ENCODE assay signal across 8 cellular contexts in genomic region chr5:133052317-133053175, GRCh38. TPM values are rescaled to one million over a fixed set of nuclear protein-coding genes. Genes with fewer than 3 reads are reported as not detected.
DNase-seq lines count a peak whose midpoint lies in the region; ATAC-seq and TF ChIP-seq lines count a peak whose summit lies in the region.

No MANE protein-coding gene starts in this region.

- peaks cover 37% of the 10 kb centered on the region for H3K36me3 Mint-ChIP-seq in activated T-helper 2 cell treated with anti-CD3 and anti-CD28 coated beads, Interferon-gamma antibody, Interleukin-2, Interleukin-4, amounts not matched to agents 10 μg/mL and 5 μg/mL and 100 μg/mL, durations not matched to agents 14 hours and 24 hours and 36 hours (ENCODE audit: low read depth)
- peaks cover 3% of the 10 kb centered on the region for H3K36me3 Mint-ChIP-seq in neural crest cell (ENCODE audit: low read depth)

- peak; percentile 21 for ATAC-seq in GM18870 (IDR thresholded peaks at IDR 0.05; ENCODE audit: unreplicated experiment)
- peak; percentile 27 for ATAC-seq in HG03103 (IDR thresholded peaks at IDR 0.05; ENCODE audit: low read depth, unreplicated experiment)

- peak overlapping the region; percentile 84 for H3K4me3 Mint-ChIP-seq in activated T-helper 2 cell treated with anti-CD3 and anti-CD28 coated beads, Interferon-gamma antibody, Interleukin-2, Interleukin-4, amounts not matched to agents 10 μg/mL and 5 μg/mL and 100 μg/mL, durations not matched to agents 14 hours and 24 hours and 36 hours (ENCODE audit: low read depth)
- peak overlapping the region; percentile 97 for H3K4me3 Mint-ChIP-seq in neural crest cell

- H3K9me3 Mint-ChIP-seq in activated T-helper 2 cell treated with anti-CD3 and anti-CD28 coated beads, Interferon-gamma antibody, Interleukin-2, Interleukin-4, amounts not matched to agents 10 μg/mL and 5 μg/mL and 100 μg/mL, durations not matched to agents 14 hours and 24 hours and 36 hours, result no peaks in the 10 kb centered on the region
- no peaks in the 10 kb centered on the region for H3K9me3 Mint-ChIP-seq in neural crest cell

- peak overlapping the region; percentile 99 for H3K27ac Mint-ChIP-seq in activated T-helper 2 cell treated with anti-CD3 and anti-CD28 coated beads, Interferon-gamma antibody, Interleukin-2, Interleukin-4, amounts not matched to agents 10 μg/mL and 5 μg/mL and 100 μg/mL, durations not matched to agents 14 hours and 24 hours and 36 hours
- peak overlapping the region; percentile 100 for H3K27ac Mint-ChIP-seq in neural crest cell (ENCODE audit: unreplicated experiment)

- intact Hi-C loops in activated T-helper 2 cell treated with anti-CD3 and anti-CD28 coated beads, Interferon-gamma antibody, Interleukin-2, Interleukin-4, amounts not matched to agents 10 μg/mL and 5 μg/mL and 100 μg/mL, durations not matched to agents 14 hours and 24 hours and 36 hours (cut with micrococcal nuclease), result loop anchor here (1.0 to 10.0 kb wide), 2 partner anchors 90 to 558 kb away; partner anchors contain the start of gene IRF1

- peaks cover 31% of the 10 kb centered on the region for H3K4me1 Mint-ChIP-seq in activated T-helper 2 cell treated with anti-CD3 and anti-CD28 coated beads, Interferon-gamma antibody, Interleukin-2, Interleukin-4, amounts not matched to agents 10 μg/mL and 5 μg/mL and 100 μg/mL, durations not matched to agents 14 hours and 24 hours and 36 hours (ENCODE audit: low read depth)
- peaks cover 38% of the 10 kb centered on the region for H3K4me1 Mint-ChIP-seq in neural crest cell

- H3K27me3 Mint-ChIP-seq in activated T-helper 2 cell treated with anti-CD3 and anti-CD28 coated beads, Interferon-gamma antibody, Interleukin-2, Interleukin-4, amounts not matched to agents 10 μg/mL and 5 μg/mL and 100 μg/mL, durations not matched to agents 14 hours and 24 hours and 36 hours (ENCODE audit: low read depth), result no peaks in the 10 kb centered on the region
- peaks cover 3% of the 10 kb centered on the region for H3K27me3 Mint-ChIP-seq in neural crest cell (ENCODE audit: low read depth)

- TF ChIP-seq CTCF in fibroblast of villous mesenchyme (IDR thresholded peaks at IDR 0.05; ENCODE audit: insufficient read depth, low read depth, low read length), result no peak
- no peak for TF ChIP-seq CTCF in neural crest cell (conservative IDR thresholded peaks at IDR 0.05)

- DNase-seq in Ammon's horn (ENCODE audit: low spot score) (peak; percentile 26), fibroblast of villous mesenchyme (ENCODE audit: low read depth) (peak; percentile 67), neural crest cell (ENCODE audit: low read depth, low spot score) (peak; percentile 50), superior temporal gyrus (ENCODE audit: extremely low spot score) (peak; percentile 29)
- peak; percentile 54 for DNase-seq in activated T-helper 2 cell treated with anti-CD3 and anti-CD28 coated beads, Interferon-gamma antibody, Interleukin-2, Interleukin-4, amounts not matched to agents 10 μg/mL and 5 μg/mL and 100 μg/mL, durations not matched to agents 14 hours and 24 hours and 36 hours (ENCODE audit: low spot score)

- H3K4me3 ChIP-seq in fibroblast of villous mesenchyme (ENCODE audit: low read depth, low read length), result peak overlapping the region; percentile 96

TF ChIP-seq in PFSK-1, 5 proteins besides CTCF, POLR2A, EP300 and RAD21:
- TF ChIP-seq SIN3A (IDR thresholded peaks at IDR 0.05; ENCODE audit: borderline replicate concordance, insufficient read depth, low read length) (peak; percentile 91; the same call in 1 of the 2 replicates), REST (IDR thresholded peaks at IDR 0.05; ENCODE audit: insufficient read depth in 1 of 2, low read depth in 2 of 2, low read length in 2 of 2) (no peak; a peak in 1 of 4 replicates), POLR2AphosphoS5 (IDR thresholded peaks at IDR 0.05; ENCODE audit: low read depth, low read length) (peak; percentile 41; the same call in 1 of the 2 replicates), FOXP2 (optimal IDR thresholded peaks at IDR 0.05; ENCODE audit: borderline replicate concordance, extremely low read depth, extremely low read length, insufficient read depth) (peak; percentile 42), TAF1 (IDR thresholded peaks at IDR 0.05; ENCODE audit: borderline replicate concordance, insufficient read depth, low read length) (peak; percentile 56; the same call in 1 of the 2 replicates)

RNA-seq across cellular contexts. Expression of gene HSPA4, which starts 0.7 kb away (rescaled TPM):
- polyA plus RNA-seq in PFSK-1 (2012; ENCODE audit: insufficient read length, low read depth), result 116 TPM
- total RNA-seq in activated T-helper 2 cell treated with anti-CD3 and anti-CD28 coated beads, Interferon-gamma antibody, Interleukin-2, Interleukin-4, amounts not matched to agents 10 μg/mL and 5 μg/mL and 100 μg/mL, durations not matched to agents 14 hours and 24 hours and 36 hours, result 223 and 229 TPM in 2 replicates
- total RNA-seq in fibroblast of villous mesenchyme (104 and 187 TPM in 2 replicates), neural crest cell (161 and 166 TPM in 2 replicates)

RNA-seq across cellular contexts. Expression of gene ZCCHC10, which starts 26.2 kb away (rescaled TPM):
- 15.8 TPM for polyA plus RNA-seq in PFSK-1 (2012; ENCODE audit: insufficient read length, low read depth)
- total RNA-seq in activated T-helper 2 cell treated with anti-CD3 and anti-CD28 coated beads, Interferon-gamma antibody, Interleukin-2, Interleukin-4, amounts not matched to agents 10 μg/mL and 5 μg/mL and 100 μg/mL, durations not matched to agents 14 hours and 24 hours and 36 hours, result 35.7 and 39.3 TPM in 2 replicates
- total RNA-seq in fibroblast of villous mesenchyme (11.0 and 25.5 TPM in 2 replicates), neural crest cell (26.5 and 29.2 TPM in 2 replicates)

Comparison
In these comparisons a context has a peak if more than half of its experiments do, and no peak if none do; other contexts are left out.
1. Peak in every context shown above with its lines: DNase-seq, ATAC-seq and H3K4me3 ChIP-seq.